23 cellular contexts compared by ENCODE assay signal in the genomic region with DNA sequence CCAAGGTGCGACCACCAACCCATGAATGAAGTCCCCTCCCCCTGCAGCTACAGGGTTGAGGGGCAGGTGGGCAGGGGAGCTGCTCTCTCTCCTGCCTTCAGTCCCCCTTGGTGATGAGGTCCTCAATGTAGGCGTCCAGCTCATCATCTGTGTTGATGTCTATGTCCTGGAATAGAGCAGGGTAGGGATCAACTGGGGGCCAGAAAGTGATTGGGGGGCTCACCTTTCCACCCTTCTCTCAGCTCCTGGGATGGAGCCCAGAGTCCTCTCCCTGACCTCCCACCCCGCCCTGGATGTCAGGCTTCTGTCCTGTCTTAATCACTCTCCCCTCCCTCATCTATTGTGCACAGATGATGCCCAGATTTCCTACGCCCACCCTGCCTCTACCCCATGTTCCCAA.
"Had no signal": no experiment of that assay in that cellular context is flagged by ENCODE, and none has a peak within 500 bp of the region (broad histone marks: within the 10 kb centered on the region; RNA-seq: fewer than 3 reads in every experiment).

No MANE protein-coding gene starts in this region.

- H3K9me3 ChIP-seq: left lung, pancreas, vagina had no signal

- H3K27ac ChIP-seq: foreskin keratinocyte, left lung, pancreas, vagina had no signal

- H3K27me3 ChIP-seq: foreskin keratinocyte, left lung, pancreas, vagina had no signal

- DNase-seq: activated CD4-positive, alpha-beta memory T cell treated with anti-CD3 and anti-CD28 coated beads, Interleukin-2, amount 10 ng/mL, durations not matched to agents 7 days and 5 days; activated CD4-positive, alpha-beta T cell treated with anti-CD3 and anti-CD28 coated beads, Interleukin-2, amount 10 ng/mL, durations not matched to agents 24 days and 14 days; activated CD4-positive, CD25-positive, alpha-beta regulatory T cell; activated effector memory CD4-positive, alpha-beta T cell treated with Interleukin-2 at 50 U/mL for 16 hours; activated naive CD4-positive, alpha-beta T cell treated with anti-CD3 and anti-CD28 coated beads, Interleukin-2, amount 10 ng/mL, durations not matched to agents 7 days and 5 days; activated T-cell treated with anti-CD3 and anti-CD28 coated beads, Interleukin-2, amount 50 U/mL, for 4 hours; aorta; caudate nucleus; effector CD4-positive, alpha-beta T cell; erythroblast; foreskin keratinocyte; kidney glomerular epithelial cell; left lung; pancreas; right cardiac atrium; stimulated activated CD4-positive, alpha-beta T cell treated with anti-CD3 and anti-CD28 coated beads, Interleukin-12 subunit alpha, Interleukin-12 subunit beta, amount 100 ng/mL, for 4 hours; stimulated activated CD4-positive, alpha-beta T cell treated with anti-CD3 and anti-CD28 coated beads, Interleukin-4, amount 100 ng/mL, for 4 hours; trophoblast cell had no signal

- H3K4me1 Mint-ChIP-seq: brain had no signal

- H3K4me3 Mint-ChIP-seq: activated CD4-positive, alpha-beta memory T cell treated with anti-CD3 and anti-CD28 coated beads, Interleukin-2, amount 10 ng/mL, durations not matched to agents 7 days and 5 days; activated CD4-positive, alpha-beta T cell treated with anti-CD3 and anti-CD28 coated beads, Interleukin-2, amount 10 ng/mL, durations not matched to agents 24 days and 14 days; activated naive CD4-positive, alpha-beta T cell treated with anti-CD3 and anti-CD28 coated beads, Interleukin-2, amount 10 ng/mL, durations not matched to agents 7 days and 5 days; activated T-cell treated with anti-CD3 and anti-CD28 coated beads, Interleukin-2, amount 50 U/mL, for 4 hours; brain; dendritic cell treated with granulocyte-macrophage colony-stimulating factor and Interleukin-4, amounts not matched to agents 40 ng/mL and 50 ng/mL, for 4 days; natural killer cell treated with Interleukin-12 subunit alpha and Interleukin-12 subunit beta and Interleukin-15 and Interleukin-18, amount 100 ng/mL, for 72 hours; T-helper 1 cell treated with Interleukin-12 subunit alpha and Interleukin-12 subunit beta and Interleukin-4 antibody, amounts not matched to agents 30 μg/mL and 1 μg/mL, for 36 hours had no signal

- H3K4me3 ChIP-seq: left lung, pancreas, vagina had no signal

- H3K27ac Mint-ChIP-seq: activated CD4-positive, alpha-beta memory T cell treated with anti-CD3 and anti-CD28 coated beads, Interleukin-2, amount 10 ng/mL, durations not matched to agents 7 days and 5 days; activated CD4-positive, alpha-beta T cell treated with anti-CD3 and anti-CD28 coated beads, Interleukin-2, amount 10 ng/mL, durations not matched to agents 24 days and 14 days; dendritic cell treated with granulocyte-macrophage colony-stimulating factor and Interleukin-4, amounts not matched to agents 40 ng/mL and 50 ng/mL, for 4 days; natural killer cell treated with Interleukin-12 subunit alpha and Interleukin-12 subunit beta and Interleukin-15 and Interleukin-18, amount 100 ng/mL, for 72 hours; T-helper 1 cell treated with Interleukin-12 subunit alpha and Interleukin-12 subunit beta and Interleukin-4 antibody, amounts not matched to agents 30 μg/mL and 1 μg/mL, for 36 hours had no signal

- H3K27me3 Mint-ChIP-seq: activated CD4-positive, alpha-beta memory T cell treated with anti-CD3 and anti-CD28 coated beads, Interleukin-2, amount 10 ng/mL, durations not matched to agents 7 days and 5 days; activated CD4-positive, alpha-beta T cell treated with anti-CD3 and anti-CD28 coated beads, Interleukin-2, amount 10 ng/mL, durations not matched to agents 24 days and 14 days; activated naive CD4-positive, alpha-beta T cell treated with anti-CD3 and anti-CD28 coated beads, Interleukin-2, amount 10 ng/mL, durations not matched to agents 7 days and 5 days; brain; natural killer cell treated with Interleukin-12 subunit alpha and Interleukin-12 subunit beta and Interleukin-15 and Interleukin-18, amount 100 ng/mL, for 72 hours had no signal

- ATAC-seq: activated T-cell treated with anti-CD3 and anti-CD28 coated beads, Interleukin-2, amount 50 U/mL, for 4 hours; foreskin keratinocyte; left lung; natural killer cell treated with Interleukin-12 subunit alpha and Interleukin-12 subunit beta and Interleukin-15 and Interleukin-18, amount 100 ng/mL, for 72 hours; pancreas; right cardiac atrium had no signal

- H3K4me1 ChIP-seq: pancreas had no signal

- H3K9me3 Mint-ChIP-seq: activated CD4-positive, alpha-beta memory T cell treated with anti-CD3 and anti-CD28 coated beads, Interleukin-2, amount 10 ng/mL, durations not matched to agents 7 days and 5 days; activated naive CD4-positive, alpha-beta T cell treated with anti-CD3 and anti-CD28 coated beads, Interleukin-2, amount 10 ng/mL, durations not matched to agents 7 days and 5 days; activated T-cell treated with anti-CD3 and anti-CD28 coated beads, Interleukin-2, amount 50 U/mL, for 4 hours; brain; dendritic cell treated with granulocyte-macrophage colony-stimulating factor and Interleukin-4, amounts not matched to agents 40 ng/mL and 50 ng/mL, for 4 days; natural killer cell treated with Interleukin-12 subunit alpha and Interleukin-12 subunit beta and Interleukin-15 and Interleukin-18, amount 100 ng/mL, for 72 hours; T-helper 1 cell treated with Interleukin-12 subunit alpha and Interleukin-12 subunit beta and Interleukin-4 antibody, amounts not matched to agents 30 μg/mL and 1 μg/mL, for 36 hours had no signal
